ENCODE assay signal across 1 cellular context in genomic region chr20:44210422-44211176, GRCh38.
TF ChIP-seq lines count a peak whose summit lies in the region.

Gene OSER1, minus strand, starts transcription at chr20:44210771. Its CDS starts 3,814 bp downstream, at chr20:44206957.

TF ChIP-seq in HepG2, 621 proteins besides CTCF, POLR2A, EP300 and RAD21 (continued from another document and continues in another):
- TF ChIP-seq POGK (CRISPR knock-in tag; conservative IDR thresholded peaks at IDR 0.05) (0 out of 2 replicates have a peak, but pooled peaks have one; percentile 47), FOXK1 (CRISPR knock-in tag; IDR thresholded peaks at IDR 0.05; ENCODE audit: borderline replicate concordance, low read depth) (peak; percentile 100), THYN1 (CRISPR knock-in tag; IDR thresholded peaks at IDR 0.05; ENCODE audit: borderline replicate concordance, low read depth) (peak; percentile 90; the same call in 1 of the 2 replicates), MXD4 (CRISPR knock-in tag; IDR thresholded peaks at IDR 0.05) (peak; percentile 97), ZNF205 (CRISPR knock-in tag; IDR thresholded peaks at IDR 0.05) (peak; percentile 87), MAX (IDR thresholded peaks at IDR 0.05) (peak; percentile 100), MZF1 (CRISPR knock-in tag; IDR thresholded peaks at IDR 0.05; ENCODE audit: borderline replicate concordance) (peak; percentile 89; the same call in 1 of the 2 replicates), MYNN (CRISPR knock-in tag; IDR thresholded peaks at IDR 0.05; ENCODE audit: low read depth) (no peak; the same call in 1 of the 2 replicates), MLX (CRISPR knock-in tag; IDR thresholded peaks at IDR 0.05) (peak; percentile 81), ZNF30 (CRISPR knock-in tag; IDR thresholded peaks at IDR 0.05) (no peak; the same call in 1 of the 2 replicates), NKX3-1 (CRISPR knock-in tag; IDR thresholded peaks at IDR 0.05) (peak; percentile 74), KLF16 (CRISPR knock-in tag; IDR thresholded peaks at IDR 0.05) (peak; percentile 87 to 98; a peak in 3 of 4 replicates), ZSCAN30 (CRISPR knock-in tag; IDR thresholded peaks at IDR 0.05) (peak; percentile 83; the same call in 1 of the 2 replicates), ZNF232 (CRISPR knock-in tag; IDR thresholded peaks at IDR 0.05; ENCODE audit: borderline replicate concordance) (peak; percentile 57; the same call in 1 of the 2 replicates), BORCS8-MEF2B (CRISPR knock-in tag; IDR thresholded peaks at IDR 0.05) (peak; percentile 95), ZNF124 (CRISPR knock-in tag; IDR thresholded peaks at IDR 0.05) (peak; percentile 68), REPIN1 (CRISPR knock-in tag; IDR thresholded peaks at IDR 0.05; ENCODE audit: borderline replicate concordance, low read depth) (peak; percentile 87), GTF2F1 (IDR thresholded peaks at IDR 0.05; ENCODE audit: low read length) (peak; percentile 9; the same call in 1 of the 2 replicates), SNAPC5 (CRISPR knock-in tag; IDR thresholded peaks at IDR 0.05; ENCODE audit: borderline replicate concordance) (0 out of 2 replicates have a peak, but pooled peaks have one; percentile 84), DZIP1 (CRISPR knock-in tag; IDR thresholded peaks at IDR 0.05) (no peak; the same call in 1 of the 2 replicates), NFE2 (CRISPR knock-in tag; IDR thresholded peaks at IDR 0.05) (peak; percentile 85; the same call in 1 of the 2 replicates), KDM1A (CRISPR knock-in tag; IDR thresholded peaks at IDR 0.05) (no peak), PHB2 (IDR thresholded peaks at IDR 0.05; ENCODE audit: partially characterized antibody) (no peak), KDM6A (CRISPR knock-in tag; IDR thresholded peaks at IDR 0.05; ENCODE audit: low read depth) (no peak), HMGA1 (CRISPR knock-in tag; conservative IDR thresholded peaks at IDR 0.05) (no peak), ZBTB2 (CRISPR knock-in tag; IDR thresholded peaks at IDR 0.05; ENCODE audit: low read depth) (peak; percentile 81), PREB (CRISPR knock-in tag; IDR thresholded peaks at IDR 0.05) (peak; percentile 28; the same call in 1 of the 2 replicates), NFRKB (IDR thresholded peaks at IDR 0.05) (no peak), ZNF580 (CRISPR knock-in tag; IDR thresholded peaks at IDR 0.05; ENCODE audit: borderline replicate concordance, low read depth) (no peak), NCOR1 (IDR thresholded peaks at IDR 0.05; ENCODE audit: borderline replicate concordance, low read length) (peak; percentile 75; the same call in 1 of the 2 replicates), ZNF670 (CRISPR knock-in tag; IDR thresholded peaks at IDR 0.05; ENCODE audit: borderline replicate concordance) (peak; percentile 97), SIN3A (IDR thresholded peaks at IDR 0.05; ENCODE audit: borderline replicate concordance, low read depth, low read length) (peak; percentile 97), DMAP1 (CRISPR knock-in tag; IDR thresholded peaks at IDR 0.05) (peak; percentile 90), SAFB2 (CRISPR knock-in tag; IDR thresholded peaks at IDR 0.05; ENCODE audit: borderline replicate concordance, low read depth) (peak; percentile 47), TOE1 (CRISPR knock-in tag; IDR thresholded peaks at IDR 0.05) (no peak), ZNF484 (CRISPR knock-in tag; IDR thresholded peaks at IDR 0.05; ENCODE audit: borderline replicate concordance, low read depth) (no peak), ZNF629 (CRISPR knock-in tag; conservative IDR thresholded peaks at IDR 0.05) (no peak), TBX3 (IDR thresholded peaks at IDR 0.05; ENCODE audit: borderline replicate concordance) (no peak; the same call in 1 of the 2 replicates), ZNF652 (CRISPR knock-in tag; IDR thresholded peaks at IDR 0.05; ENCODE audit: borderline replicate concordance, low read depth) (no peak; the same call in 1 of the 2 replicates), HNF1B (CRISPR knock-in tag; IDR thresholded peaks at IDR 0.05) (peak; percentile 96), NR2F6 (IDR thresholded peaks at IDR 0.05) (no peak), NR2F6 (CRISPR knock-in tag; IDR thresholded peaks at IDR 0.05) (0 out of 2 replicates have a peak, but pooled peaks have one; percentile 9), IRF1 (CRISPR knock-in tag; IDR thresholded peaks at IDR 0.05; ENCODE audit: low read depth) (no peak; the same call in 1 of the 2 replicates), NONO (IDR thresholded peaks at IDR 0.05) (no peak), NONO (CRISPR knock-in tag; conservative IDR thresholded peaks at IDR 0.05) (peak; percentile 90; the same call in 1 of the 2 replicates), SMYD3 (CRISPR knock-in tag; IDR thresholded peaks at IDR 0.05) (peak; percentile 97), HIC2 (CRISPR knock-in tag; IDR thresholded peaks at IDR 0.05; ENCODE audit: low read depth) (no peak), SUZ12 (IDR thresholded peaks at IDR 0.05; ENCODE audit: low read depth, low read length) (no peak), HMGXB4 (CRISPR knock-in tag; IDR thresholded peaks at IDR 0.05; ENCODE audit: borderline replicate concordance in 1 of 2, low read depth in 1 of 2) (peak; percentile 40 to 76; a peak in 2 of 4 replicates), ISL2 (CRISPR knock-in tag; IDR thresholded peaks at IDR 0.05) (peak; percentile 4; the same call in 1 of the 2 replicates), ZNF530 (CRISPR knock-in tag; IDR thresholded peaks at IDR 0.05; ENCODE audit: low read depth) (no peak), KLF12 (CRISPR knock-in tag; IDR thresholded peaks at IDR 0.05; ENCODE audit: borderline replicate concordance) (no peak), NFKBIZ (CRISPR knock-in tag; IDR thresholded peaks at IDR 0.05) (peak; percentile 31; the same call in 1 of the 2 replicates), NR2C2 (CRISPR knock-in tag; IDR thresholded peaks at IDR 0.05; ENCODE audit: borderline replicate concordance) (peak; percentile 99)
